9 cellular contexts compared by ENCODE assay signal in genomic region chr19:46951236-46951986, GRCh38.
DNase-seq lines count a peak whose midpoint lies in the region; ATAC-seq and TF ChIP-seq lines count a peak whose summit lies in the region.
"Had no signal": no experiment of that assay in that cellular context is flagged by ENCODE, and none has a peak within 500 bp of the region (broad histone marks: within the 10 kb centered on the region; RNA-seq: fewer than 3 reads in every experiment).

No MANE protein-coding gene starts in this region.

- no peak for DNase-seq in CD4-positive, alpha-beta T cell
- DNase-seq in HPDE6-E6E7 (ENCODE audit: extremely low spot score) (peak; percentile 74), mucosa of descending colon (peak; percentile 83 to 91 (median 86)), BE2C (no peak), thyroid gland (no peak)
- peak; percentile 26 for DNase-seq in activated T-helper 9 cell treated with anti-CD3 and anti-CD28 coated beads, Interleukin-2, amount 50 U/mL, for 16 hours (ENCODE audit: low read depth)

- no peaks in the 10 kb centered on the region for H3K27me3 ChIP-seq in CD4-positive, alpha-beta T cell (ENCODE audit: control insufficient read depth, insufficient read depth, low read length)
- no peaks in the 10 kb centered on the region for H3K27me3 ChIP-seq in BE2C
- H3K27me3 ChIP-seq in thyroid gland: no peaks in the 10 kb centered on the region
- H3K27me3 ChIP-seq in gastroesophageal sphincter: no peaks in the 10 kb centered on the region

- H3K27ac Mint-ChIP-seq in CD4-positive, alpha-beta T cell: peak overlapping the region; percentile 14

- H3K4me3 Mint-ChIP-seq in CD4-positive, alpha-beta T cell: no peak overlapping the region

- intact Hi-C loops in CD4-positive, alpha-beta T cell (cut with DNase I, micrococcal nuclease): no loop called here
- intact Hi-C loops in mucosa of descending colon (cut with DNase I, micrococcal nuclease) (no loop called here), thyroid gland (cut with DNase I) (no loop called here)

- TF ChIP-seq POLR2A in thyroid gland (IDR thresholded peaks at IDR 0.05) (no peak), gastroesophageal sphincter (IDR thresholded peaks at IDR 0.05) (no peak)

- no peak for TF ChIP-seq CTCF in CD4-positive, alpha-beta T cell (IDR thresholded peaks at IDR 0.05)
- TF ChIP-seq CTCF in mucosa of descending colon (IDR thresholded peaks at IDR 0.05) (no peak), BE2C (IDR thresholded peaks at IDR 0.05; ENCODE audit: low read depth, low read length) (no peak), thyroid gland (IDR thresholded peaks at IDR 0.05) (no peak), gastroesophageal sphincter (IDR thresholded peaks at IDR 0.05) (no peak)

- no peaks in the 10 kb centered on the region for H3K9me3 ChIP-seq in CD4-positive, alpha-beta T cell (ENCODE audit: control insufficient read depth, low read length)
- H3K9me3 ChIP-seq in mucosa of descending colon (no peaks in the 10 kb centered on the region), BE2C (no peaks in the 10 kb centered on the region), thyroid gland (no peaks in the 10 kb centered on the region), gastroesophageal sphincter (no peaks in the 10 kb centered on the region)

- H3K36me3 ChIP-seq in mucosa of descending colon (ENCODE audit: low read depth) (no peaks in the 10 kb centered on the region), BE2C (peaks cover 14% of the 10 kb centered on the region), thyroid gland (no peaks in the 10 kb centered on the region), gastroesophageal sphincter (peaks cover 0 to 4% of the 10 kb centered on the region in 2 donors)

- peaks cover 62% of the 10 kb centered on the region for H3K4me1 ChIP-seq in mucosa of descending colon (ENCODE audit: low read depth)
- peaks cover 2% of the 10 kb centered on the region for H3K4me1 ChIP-seq in BE2C
- peaks cover 23 to 58% of the 10 kb centered on the region in 2 donors for H3K4me1 ChIP-seq in thyroid gland
- H3K4me1 ChIP-seq in gastroesophageal sphincter: peaks cover 4 to 79% (median 22%) of the 10 kb centered on the region in 3 donors

- CTCF ChIA-PET in CD4-positive, alpha-beta T cell (lab: Charles Lee): no interaction called here

- ATAC-seq in CD4-positive, alpha-beta T cell (ENCODE audit: poor library complexity): no peak
- peak; percentile 82 for ATAC-seq in mucosa of descending colon
- ATAC-seq in HG02678 (IDR thresholded peaks at IDR 0.05; ENCODE audit: unreplicated experiment): no peak
- ATAC-seq in gastroesophageal sphincter: no peak

- no peak for TF ChIP-seq EP300 in gastroesophageal sphincter (IDR thresholded peaks at IDR 0.05)

- POLR2A ChIA-PET in CD4-positive, alpha-beta T cell (lab: Charles Lee): no interaction called here

- H3K36me3 Mint-ChIP-seq in CD4-positive, alpha-beta T cell (ENCODE audit: low read depth): no peaks in the 10 kb centered on the region

- H3K4me3 ChIP-seq in mucosa of descending colon (peak overlapping the region; percentile 18), BE2C (ENCODE audit: low read depth, low read length) (no peak overlapping the region), thyroid gland (replicated peaks in 1 of 3) (no peak overlapping the region), gastroesophageal sphincter (no peak overlapping the region)

- no peaks in the 10 kb centered on the region for H3K27me3 Mint-ChIP-seq in CD4-positive, alpha-beta T cell

- peaks cover 60% of the 10 kb centered on the region for H3K4me1 Mint-ChIP-seq in CD4-positive, alpha-beta T cell (ENCODE audit: low read depth)

- no peaks in the 10 kb centered on the region for H3K9me3 Mint-ChIP-seq in CD4-positive, alpha-beta T cell

- no peak overlapping the region for H3K27ac ChIP-seq in CD4-positive, alpha-beta T cell (ENCODE audit: low read depth, low read length)
- no peak overlapping the region for H3K27ac ChIP-seq in thyroid gland
- H3K27ac ChIP-seq in gastroesophageal sphincter: no peak overlapping the region
- H3K27ac ChIP-seq: parathyroid adenoma had no signal

- WGBS in thyroid gland, 2 donors: 86% methylated on average over 6 of the region's 6 CpGs
- 56 to 61% methylated on average over 6 of the region's 6 CpGs for whole genome bisulfite sequencing in gastroesophageal sphincter (ENCODE audit: low coverage in 1 of 2), 2 donors

Comparison
In these comparisons a context has a peak if more than half of its experiments do, and no peak if none do; other contexts are left out.
1. DNase-seq: peak in HPDE6-E6E7 (single experiment), activated T-helper 9 cell treated with anti-CD3 and anti-CD28 coated beads, Interleukin-2, amount 50 U/mL, for 16 hours (single experiment) and mucosa of descending colon (3 of 3); none in CD4-positive, alpha-beta T cell (0 of 10), BE2C (single experiment) and thyroid gland (0 of 2).